In genomic region chr13:112690242-112690943, GRCh38 we compare ENCODE assay signal across 8 cellular contexts. TPM values are rescaled to one million over a fixed set of nuclear protein-coding genes. Genes with fewer than 3 reads are reported as not detected.
DNase-seq lines count a peak whose midpoint lies in the region; ATAC-seq and TF ChIP-seq lines count a peak whose summit lies in the region.

No MANE protein-coding gene starts in this region.

- DNase-seq in NCI-H146 (lab: John Stamatoyannopoulos, UW): peak; percentile 69
- DNase-seq in NCI-H146 treated with DMSO at 0.1 percent for 48 hours (lab: John Stamatoyannopoulos, UW; ENCODE audit: unreplicated experiment): no peak
- DNase-seq in activated CD8-positive, alpha-beta T cell treated with anti-CD3 and anti-CD28 coated beads, Interleukin-2, amount 10 ng/mL, durations not matched to agents 7 days and 5 days: peak; percentile 40
- no peak for DNase-seq in fibroblast of mammary gland (ENCODE audit: low read depth)
- no peak for DNase-seq in NCI-H2081 treated with DMSO at 0.1 percent for 48 hours (lab: John Stamatoyannopoulos, UW)

- no peaks in the 10 kb centered on the region for H3K27me3 ChIP-seq in neural cell (ENCODE audit: insufficient read depth, low read depth, low read length)

- peak overlapping the region; percentile 64 for H3K9ac ChIP-seq in neural cell (ENCODE audit: low read length)

- peak; percentile 24 for ATAC-seq in GM21737 (IDR thresholded peaks at IDR 0.05; ENCODE audit: unreplicated experiment)
- peak; percentile 5 for ATAC-seq in activated CD8-positive, alpha-beta T cell treated with anti-CD3 and anti-CD28 coated beads, Interleukin-2, amount 10 ng/mL, durations not matched to agents 7 days and 5 days

- no peaks in the 10 kb centered on the region for H3F3A ChIP-seq in neural cell (ENCODE audit: insufficient read depth, low read length, poor library complexity, severe bottlenecking)

- TF ChIP-seq CTCF in fibroblast of mammary gland (conservative IDR thresholded peaks at IDR 0.05; ENCODE audit: control insufficient read depth, insufficient read depth, low read depth, low read length) (no peak), neural cell (IDR thresholded peaks at IDR 0.05; ENCODE audit: poor library complexity, severe bottlenecking) (no peak)

- peaks cover 26 to 40% (median 37%) of the 10 kb centered on the region in 3 donors for H3K4me1 Mint-ChIP-seq in IgD-negative memory B cell
- H3K4me1 Mint-ChIP-seq in activated CD8-positive, alpha-beta T cell treated with anti-CD3 and anti-CD28 coated beads, Interleukin-2, amount 10 ng/mL, durations not matched to agents 7 days and 5 days (ENCODE audit: low read depth): peaks cover 47% of the 10 kb centered on the region

- H3K36me3 Mint-ChIP-seq in IgD-negative memory B cell: no peaks in the 10 kb centered on the region
- H3K36me3 Mint-ChIP-seq in activated CD8-positive, alpha-beta T cell treated with anti-CD3 and anti-CD28 coated beads, Interleukin-2, amount 10 ng/mL, durations not matched to agents 7 days and 5 days (ENCODE audit: low read depth): no peaks in the 10 kb centered on the region

- H3K79me2 ChIP-seq in neural cell (replicated peaks; ENCODE audit: insufficient read depth, low read length): peaks cover 14% of the 10 kb centered on the region

- TF ChIP-seq EP300 in neural cell (conservative IDR thresholded peaks at IDR 0.05; ENCODE audit: poor library complexity, severe bottlenecking): no peak

- POLR2A ChIA-PET in activated CD8-positive, alpha-beta T cell treated with anti-CD3 and anti-CD28 coated beads, Interleukin-2, amount 10 ng/mL, durations not matched to agents 7 days and 5 days (lab: Charles Lee): interaction anchor here (0.6 to 1.1 kb wide), 3 partner anchors 102 to 519 kb away, joined by 3 read pairs; partner anchors contain the start of genes CUL4A and TUBGCP3

- no peaks in the 10 kb centered on the region for H3K27me3 Mint-ChIP-seq in IgD-negative memory B cell
- no peaks in the 10 kb centered on the region for H3K27me3 Mint-ChIP-seq in activated CD8-positive, alpha-beta T cell treated with anti-CD3 and anti-CD28 coated beads, Interleukin-2, amount 10 ng/mL, durations not matched to agents 7 days and 5 days (ENCODE audit: low read depth)

- peak overlapping the region in 1 of 3 donors; percentile 80 for H3K27ac Mint-ChIP-seq in IgD-negative memory B cell
- H3K27ac Mint-ChIP-seq in activated CD8-positive, alpha-beta T cell treated with anti-CD3 and anti-CD28 coated beads, Interleukin-2, amount 10 ng/mL, durations not matched to agents 7 days and 5 days: peak overlapping the region; percentile 76

- no peaks in the 10 kb centered on the region for H3K36me3 ChIP-seq in neural cell (ENCODE audit: insufficient read depth, low read length)

- H3K9me2 ChIP-seq in neural cell (ENCODE audit: insufficient read depth, low read length): no peaks in the 10 kb centered on the region

- H3K9me3 ChIP-seq in neural cell (ENCODE audit: low read length): no peaks in the 10 kb centered on the region

- H3K4me3 ChIP-seq in fibroblast of mammary gland (ENCODE audit: control insufficient read depth, low read depth, low read length): peak overlapping the region; percentile 66
- H3K4me3 ChIP-seq in neural cell (ENCODE audit: low read length): peak overlapping the region; percentile 80

- no peak overlapping the region for H2AFZ ChIP-seq in neural cell (ENCODE audit: low read depth, low read length)

- H4K20me1 ChIP-seq in neural cell (ENCODE audit: insufficient read depth): no peaks in the 10 kb centered on the region

- no peak overlapping the region for H3K27ac ChIP-seq in neural cell (ENCODE audit: low read length)

- CTCF ChIA-PET in activated CD8-positive, alpha-beta T cell treated with anti-CD3 and anti-CD28 coated beads, Interleukin-2, amount 10 ng/mL, durations not matched to agents 7 days and 5 days (lab: Charles Lee): interaction anchor here (3.0 kb wide), 1 partner anchor 50 kb away, joined by 15 read pairs; no protein-coding TSS in a partner anchor

- TF ChIP-seq RAD21 in neural cell (conservative IDR thresholded peaks at IDR 0.05): no peak

- H3K4me3 Mint-ChIP-seq in IgD-negative memory B cell: peak overlapping the region; percentile 83 to 93 (median 88)
- H3K4me3 Mint-ChIP-seq in activated CD8-positive, alpha-beta T cell treated with anti-CD3 and anti-CD28 coated beads, Interleukin-2, amount 10 ng/mL, durations not matched to agents 7 days and 5 days: peak overlapping the region; percentile 77

- H3K9me3 Mint-ChIP-seq in IgD-negative memory B cell: no peaks in the 10 kb centered on the region
- no peaks in the 10 kb centered on the region for H3K9me3 Mint-ChIP-seq in activated CD8-positive, alpha-beta T cell treated with anti-CD3 and anti-CD28 coated beads, Interleukin-2, amount 10 ng/mL, durations not matched to agents 7 days and 5 days (ENCODE audit: insufficient read depth)

- H3K4me2 ChIP-seq in neural cell (ENCODE audit: low read length): peak overlapping the region; percentile 69

TF ChIP-seq in neural cell, 6 proteins besides CTCF, POLR2A, EP300 and RAD21:
- TF ChIP-seq EZH2 (IDR thresholded peaks at IDR 0.05; ENCODE audit: borderline replicate concordance, insufficient read depth, low read length, poor library complexity, severe bottlenecking) (no peak), TAF1 (IDR thresholded peaks at IDR 0.05; ENCODE audit: low read depth) (no peak), SMC3 (conservative IDR thresholded peaks at IDR 0.05; ENCODE audit: poor library complexity) (peak; percentile 7), MXI1 (conservative IDR thresholded peaks at IDR 0.05; ENCODE audit: poor library complexity, severe bottlenecking) (peak; percentile 55)

RNA-seq across cellular contexts. Expression of gene ATP11A, which starts 0.6 kb away (rescaled TPM):
- polyA plus RNA-seq in IgD-negative memory B cell (2.9 TPM), neural cell (3.0 TPM in 2 replicates)
- 10 to 100 TPM; 35.6 to 38.3 TPM for total RNA-seq in activated CD8-positive, alpha-beta T cell treated with anti-CD3 and anti-CD28 coated beads, Interleukin-2, amount 10 ng/mL, durations not matched to agents 7 days and 5 days
- polyA minus RNA-seq in neural cell: 9.5 and 12.3 TPM in 2 replicates

Comparison
In these comparisons a context has a peak if more than half of its experiments do, and no peak if none do; other contexts are left out.
1. DNase-seq: peak in NCI-H146 (single experiment) and activated CD8-positive, alpha-beta T cell treated with anti-CD3 and anti-CD28 coated beads, Interleukin-2, amount 10 ng/mL, durations not matched to agents 7 days and 5 days (single experiment); none in NCI-H146 treated with DMSO at 0.1 percent for 48 hours (single experiment), fibroblast of mammary gland (single experiment) and NCI-H2081 treated with DMSO at 0.1 percent for 48 hours (single experiment).